25 cellular contexts compared by ENCODE assay signal in the genomic region with DNA sequence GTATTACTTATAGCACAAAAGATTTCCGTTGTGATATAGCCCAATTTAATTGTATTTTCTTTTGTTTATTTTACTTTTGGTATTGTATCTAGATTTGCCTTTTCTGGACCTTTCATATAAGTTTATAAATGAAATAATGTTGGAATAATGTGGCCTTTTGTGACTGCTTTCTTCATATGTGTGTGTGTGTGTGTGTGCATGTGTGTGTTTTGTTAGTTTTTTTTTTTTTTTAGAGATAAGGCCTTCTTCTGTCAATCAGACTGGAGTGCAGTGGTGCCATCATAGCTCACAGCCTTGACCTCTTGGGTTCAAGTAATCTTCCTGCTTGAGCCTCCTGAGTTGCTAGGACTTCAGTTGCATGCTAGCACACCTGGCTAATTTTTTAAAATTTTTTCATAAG.
"Had no signal": no experiment of that assay in that cellular context is flagged by ENCODE, and none has a peak within 500 bp of the region (broad histone marks: within the 10 kb centered on the region; RNA-seq: fewer than 3 reads in every experiment).

No MANE protein-coding gene starts in this region.

- H3K27me3 ChIP-seq: pancreas, sigmoid colon, spleen, tibial nerve, uterus had no signal

- H3K9me3 ChIP-seq: left ventricle myocardium inferior, pancreas, prostate gland, sigmoid colon, spleen, tibial nerve, uterus had no signal

- H3K4me1 Mint-ChIP-seq: mesothelial cell of epicardium, neural crest cell had no signal

- FAIRE-seq: pancreas, small intestine had no signal

- H3K4me3 Mint-ChIP-seq: mesothelial cell of epicardium; naive B cell; nephron; neural crest cell; stimulated activated effector memory CD8-positive, alpha-beta T cell treated with anti-CD3 and anti-CD28 coated beads, Interleukin-12 subunit alpha, Interleukin-12 subunit beta, amount 100 ng/mL, for 72 hours; stimulated activated naive CD8-positive, alpha-beta T cell treated with anti-CD3 and anti-CD28 coated beads, Interleukin-15, amount 100 ng/mL, for 72 hours; type B pancreatic cell had no signal

- H3K4me1 ChIP-seq: left ventricle myocardium inferior, prostate gland, sigmoid colon, spleen, tibial nerve, uterus had no signal

- H3K36me3 ChIP-seq: prostate gland, uterus had no signal

- DNase-seq: islet precursor cell; left ventricle myocardium inferior; mesendoderm; naive B cell; nucleus accumbens; pancreas; posterior cingulate gyrus; retina; right cardiac atrium; sigmoid colon; small intestine; spleen; stimulated activated CD4-positive, alpha-beta T cell treated with anti-CD3 and anti-CD28 coated beads, Interleukin-4, amount 100 ng/mL, for 24 hours; stimulated activated naive CD4-positive, alpha-beta T cell treated with Interleukin-2 at 50 U/mL for 16 hours; stimulated activated naive CD8-positive, alpha-beta T cell treated with anti-CD3 and anti-CD28 coated beads, Interleukin-15, amount 100 ng/mL, for 72 hours; substantia nigra; uterus had no signal

- H3K27ac ChIP-seq: left ventricle myocardium inferior, pancreas, prostate gland, sigmoid colon, spleen, tibial nerve, uterus had no signal

- H3K27me3 Mint-ChIP-seq: naive B cell; stimulated activated naive CD8-positive, alpha-beta T cell treated with anti-CD3 and anti-CD28 coated beads, Interleukin-15, amount 100 ng/mL, for 72 hours; type B pancreatic cell had no signal

- ATAC-seq: pancreas; right cardiac atrium; stimulated activated effector memory CD8-positive, alpha-beta T cell treated with anti-CD3 and anti-CD28 coated beads, Interleukin-12 subunit alpha, Interleukin-12 subunit beta, amount 100 ng/mL, for 72 hours; stimulated activated naive CD8-positive, alpha-beta T cell treated with anti-CD3 and anti-CD28 coated beads, Interleukin-15, amount 100 ng/mL, for 72 hours had no signal

- H3K4me3 ChIP-seq: left ventricle myocardium inferior, lung, pancreas, prostate gland, sigmoid colon, spleen, tibial nerve, uterus had no signal

- H3K27ac Mint-ChIP-seq: mesothelial cell of epicardium; nephron; stimulated activated effector memory CD8-positive, alpha-beta T cell treated with anti-CD3 and anti-CD28 coated beads, Interleukin-12 subunit alpha, Interleukin-12 subunit beta, amount 100 ng/mL, for 72 hours; stimulated activated naive CD8-positive, alpha-beta T cell treated with anti-CD3 and anti-CD28 coated beads, Interleukin-15, amount 100 ng/mL, for 72 hours; type B pancreatic cell had no signal

- H3K9me3 Mint-ChIP-seq: mesothelial cell of epicardium; naive B cell; nephron; neural crest cell; stimulated activated effector memory CD8-positive, alpha-beta T cell treated with anti-CD3 and anti-CD28 coated beads, Interleukin-12 subunit alpha, Interleukin-12 subunit beta, amount 100 ng/mL, for 72 hours; stimulated activated naive CD8-positive, alpha-beta T cell treated with anti-CD3 and anti-CD28 coated beads, Interleukin-15, amount 100 ng/mL, for 72 hours; type B pancreatic cell had no signal
